Comparison of ENCODE assay signal across 8 cellular contexts in genomic region chr11:66267379-66268209, GRCh38. TPM values are rescaled to one million over a fixed set of nuclear protein-coding genes. Genes with fewer than 3 reads are reported as not detected.
A peak's percentile ranks its signal among the peaks of the same experiment; 100 is the strongest.
DNase-seq lines count a peak whose midpoint lies in the region; ATAC-seq lines count a peak whose summit lies in the region.

No MANE protein-coding gene starts in this region.

- intact Hi-C loops in left colon (cut with DNase I, micrococcal nuclease): no loop called here

- DNase-seq in NCI-H2081 (lab: John Stamatoyannopoulos, UW) (peak; percentile 65 to 79), NCI-H2081 treated with DMSO at 0.1 percent for 48 hours (lab: John Stamatoyannopoulos, UW) (no peak), NCI-H2227 (lab: John Stamatoyannopoulos, UW; ENCODE audit: unreplicated experiment) (peak; percentile 90), left colon (peak; percentile 88 to 93)
- peak; percentile 81 to 85 for DNase-seq in activated CD4-positive, alpha-beta T cell treated with anti-CD3 and anti-CD28 coated beads for 4 hours
- peak; percentile 73 to 82 (median 78) for DNase-seq in stimulated activated CD4-positive, alpha-beta T cell treated with anti-CD3 and anti-CD28 coated beads, Interleukin-1b, Interleukin-23, amount 100 ng/mL, for 24 hours (ENCODE audit: low read depth in 4 of 4, low spot score in 1 of 4)

- peak overlapping the region; percentile 99 for H3K27ac ChIP-seq in cingulate gyrus (ENCODE audit: low read depth, low read length)

- ATAC-seq in HG02885 (IDR thresholded peaks at IDR 0.05; ENCODE audit: poor library complexity, unreplicated experiment) (peak; percentile 56), left colon (peak; percentile 78)

RNA-seq across cellular contexts. Expression of gene RAB1B, which starts 0.8 kb away (rescaled TPM):
- total RNA-seq in left colon: 100 to 1,000 TPM; 208 to 210 TPM

RNA-seq across cellular contexts. Expression of gene KLC2, which starts 10.1 kb away (rescaled TPM):
- 10 to 100 TPM; 17.3 to 23.4 TPM for total RNA-seq in left colon

RNA-seq across cellular contexts. Expression of gene CNIH2, which starts 10.4 kb away (rescaled TPM):
- total RNA-seq in left colon: 1 to 10 TPM; 1.1 to 1.2 TPM

RNA-seq across cellular contexts. Expression of gene YIF1A, which starts 21.3 kb away (rescaled TPM):
- 100 to 1,000 TPM in 1 of 2 donors, 10 to 100 TPM in 1; 87.8 to 101 TPM for total RNA-seq in left colon

RNA-seq across cellular contexts. Expression of gene TMEM151A, which starts 24.1 kb away (rescaled TPM):
- total RNA-seq in left colon: under 1 TPM; 0.14 to 0.18 TPM
